Comparison of ENCODE assay signal across 8 cellular contexts in genomic region chr5:180071418-180072255, GRCh38. TPM values are rescaled to one million over a fixed set of nuclear protein-coding genes. Genes with fewer than 3 reads are reported as not detected.
DNase-seq lines count a peak whose midpoint lies in the region; ATAC-seq and TF ChIP-seq lines count a peak whose summit lies in the region.

TSS of gene RNF130 (minus strand) at chr5:180071759. CDS start at chr5:180071702, 57 bp downstream.

- H3K36me3 Mint-ChIP-seq in activated T-cell treated with anti-CD3 and anti-CD28 coated beads, Interleukin-2, amount 50 U/mL, for 24 hours (ENCODE audit: low read depth), result peaks cover 5% of the 10 kb centered on the region

- H3K27ac ChIP-seq in PC-9, result peak within 1 kb of the TSS; percentile 68
- peak within 1 kb of the TSS; percentile 70 for H3K27ac ChIP-seq in epithelial cell of prostate

- H3K36me3 ChIP-seq in PC-9 (ENCODE audit: low read depth), result no peaks in the 10 kb centered on the region

- no peaks in the 10 kb centered on the region for H3K27me3 Mint-ChIP-seq in activated T-cell treated with anti-CD3 and anti-CD28 coated beads, Interleukin-2, amount 50 U/mL, for 24 hours

- intact Hi-C loops in PC-9 (cut with micrococcal nuclease; ENCODE audit: unreplicated experiment), result loop anchor here (5.0 kb wide), 2 partner anchors 159 to 519 kb away; partner anchors contain the start of gene RUFY1

- no peaks in the 10 kb centered on the region; the same call in 1 of the 2 replicates for H4K20me1 ChIP-seq in PC-9 (ENCODE audit: insufficient read depth)

- H3K4me2 ChIP-seq in PC-9, result peak within 1 kb of the TSS; percentile 92

- H3K4me1 Mint-ChIP-seq in activated T-cell treated with anti-CD3 and anti-CD28 coated beads, Interleukin-2, amount 50 U/mL, for 24 hours (ENCODE audit: low read depth), result peaks cover 32% of the 10 kb centered on the region

- no peaks in the 10 kb centered on the region for H3K9me2 ChIP-seq in PC-9 (ENCODE audit: insufficient read depth)

- H3K9me3 ChIP-seq in PC-9 (ENCODE audit: insufficient read depth, low read depth) (peaks cover 7% of the 10 kb centered on the region; the same call in 1 of the 2 replicates), mononuclear cell (ENCODE audit: low read depth, low read length) (no peaks in the 10 kb centered on the region)

- H3K4me3 ChIP-seq in PC-9 (peak within 1 kb of the TSS; percentile 78), mononuclear cell (ENCODE audit: low read length) (peak within 1 kb of the TSS; percentile 72)

- H3K27ac Mint-ChIP-seq in activated T-cell treated with anti-CD3 and anti-CD28 coated beads, Interleukin-2, amount 50 U/mL, for 24 hours, result peak within 1 kb of the TSS; percentile 74

- H3K9me3 Mint-ChIP-seq in activated T-cell treated with anti-CD3 and anti-CD28 coated beads, Interleukin-2, amount 50 U/mL, for 24 hours, result peaks cover 2% of the 10 kb centered on the region

- no peak for ATAC-seq in HG03280 (IDR thresholded peaks at IDR 0.05; ENCODE audit: unreplicated experiment)

- TF ChIP-seq CTCF in GM10248 (IDR thresholded peaks at IDR 0.05; ENCODE audit: control extremely low read depth, extremely low read depth, low read depth, missing control alignments) (no peak), PC-9 (conservative IDR thresholded peaks at IDR 0.05) (no peak)

- DNase-seq in GM10248 (ENCODE audit: extremely low spot score), result peak; percentile 69
- DNase-seq in HPDE6-E6E7 (ENCODE audit: extremely low spot score), result peak; percentile 88
- peak; percentile 73 to 97 for DNase-seq in PC-9
- DNase-seq in activated T-cell treated with anti-CD3 and anti-CD28 coated beads, Interleukin-2, amount 50 U/mL, for 24 hours, result peak; percentile 94
- peak; percentile 55 for DNase-seq in epithelial cell of prostate (ENCODE audit: low read depth, low spot score)
- peak; percentile 82 to 87 for DNase-seq in stimulated activated CD8-positive, alpha-beta memory T cell treated with anti-CD3 and anti-CD28 coated beads, Interleukin-15, amount 100 ng/mL, for 48 hours (ENCODE audit: low read depth in 2 of 2)

- CTCF ChIA-PET in GM10248 (lab: Yijun Ruan, JAX), result no interaction called here
- CTCF ChIA-PET in PC-9 (lab: Charles Lee), result interaction anchor here (0.8 kb wide), 1 partner anchor 21 kb away, joined by 22 read pairs; no protein-coding TSS in a partner anchor

- H3K79me2 ChIP-seq in PC-9 (ENCODE audit: low read depth), result peaks cover 36% of the 10 kb centered on the region

- H3K4me3 Mint-ChIP-seq in activated T-cell treated with anti-CD3 and anti-CD28 coated beads, Interleukin-2, amount 50 U/mL, for 24 hours, result peak within 1 kb of the TSS; percentile 82

- peaks cover 20% of the 10 kb centered on the region for H3K4me1 ChIP-seq in PC-9 (replicated peaks; ENCODE audit: insufficient read depth)
- H3K4me1 ChIP-seq in mononuclear cell (ENCODE audit: insufficient read depth, low read length), result peaks cover 53% of the 10 kb centered on the region

- POLR2A ChIA-PET in GM10248 (lab: Yijun Ruan, JAX) (no interaction called here), PC-9 (lab: Charles Lee; ENCODE audit: unreplicated experiment) (interaction anchor here (0.7 kb wide), 1 partner anchor 232 kb away, joined by 3 read pairs; no protein-coding TSS in a partner anchor)

- BruUV-seq in PC-9 (replicated peaks; lab: Mats Ljungman, UMichigan), result TSS peak; percentile 42

- no peaks in the 10 kb centered on the region for H3F3A ChIP-seq in PC-9 (ENCODE audit: insufficient read depth, low read depth)

- H2AFZ ChIP-seq in PC-9, result peak within 1 kb of the TSS; percentile 81

- no peaks in the 10 kb centered on the region for H3K27me3 ChIP-seq in PC-9 (ENCODE audit: insufficient read depth, low read depth)
- H3K27me3 ChIP-seq in mononuclear cell (ENCODE audit: insufficient read depth, low read length), result no peaks in the 10 kb centered on the region

RNA-seq across cellular contexts. Expression of gene RNF130, which starts in this region (rescaled TPM):
- total RNA-seq in PC-9 (2021) (49.6 and 52.9 TPM in 2 replicates), mononuclear cell (128 TPM)
